Comparison of ENCODE assay signal across 8 cellular contexts in the genomic region with DNA sequence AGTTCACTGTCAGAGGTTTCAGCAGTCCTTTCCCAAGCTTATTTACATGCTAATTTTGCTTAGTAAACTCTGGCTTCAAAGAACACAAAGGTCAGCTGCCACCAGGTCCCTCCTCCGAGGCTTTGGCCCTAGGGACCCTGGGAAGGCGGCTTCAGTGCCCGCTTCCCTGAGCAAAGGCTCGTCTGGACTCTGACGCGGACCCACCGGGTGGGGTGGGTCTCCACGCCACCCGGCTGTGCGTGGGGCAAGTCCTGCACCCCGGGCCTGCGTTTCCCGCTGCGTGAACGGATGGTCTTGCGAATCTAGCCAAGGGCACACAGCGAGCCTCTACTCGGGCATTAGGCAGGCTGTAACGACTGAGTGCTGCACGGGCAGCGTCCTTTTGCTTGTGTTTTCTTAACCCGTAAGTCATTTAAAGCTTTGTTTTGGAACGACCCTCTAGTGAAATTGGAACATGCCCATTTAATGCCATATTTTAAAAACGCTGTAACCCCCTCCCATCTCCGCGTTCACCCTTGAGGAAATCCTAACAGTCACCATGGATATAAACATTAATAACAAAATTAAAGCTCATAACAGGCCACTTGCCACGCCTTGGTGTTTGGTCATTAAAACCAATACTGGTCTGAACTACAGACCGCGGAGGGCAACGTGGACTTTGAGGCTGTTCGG. TPM values are rescaled to one million over a fixed set of nuclear protein-coding genes. Genes with fewer than 3 reads are reported as not detected.
DNase-seq lines count a peak whose midpoint lies in the region; ATAC-seq and TF ChIP-seq lines count a peak whose summit lies in the region.

No MANE protein-coding gene starts in this region.

- peak overlapping the region; percentile 87 for H3K27ac ChIP-seq in left ventricle myocardium inferior (replicated peaks)

- H3K9me3 Mint-ChIP-seq in activated CD4-positive, alpha-beta memory T cell treated with anti-CD3 and anti-CD28 coated beads, Interleukin-2, amount 10 ng/mL, durations not matched to agents 7 days and 5 days = no peaks in the 10 kb centered on the region

- peaks cover 23% of the 10 kb centered on the region for H3K36me3 Mint-ChIP-seq in activated CD4-positive, alpha-beta memory T cell treated with anti-CD3 and anti-CD28 coated beads, Interleukin-2, amount 10 ng/mL, durations not matched to agents 7 days and 5 days (ENCODE audit: low read depth)

- H3K4me3 ChIP-seq in left ventricle myocardium inferior = peak overlapping the region; percentile 99

- intact Hi-C loops in left ventricle myocardium inferior (cut with micrococcal nuclease) = no loop called here
- intact Hi-C loops in sciatic nerve (cut with DNase I) = no loop called here

- H3K4me1 ChIP-seq in left ventricle myocardium inferior = peaks cover 64% of the 10 kb centered on the region

- peak overlapping the region; percentile 40 for H3K27ac Mint-ChIP-seq in activated CD4-positive, alpha-beta memory T cell treated with anti-CD3 and anti-CD28 coated beads, Interleukin-2, amount 10 ng/mL, durations not matched to agents 7 days and 5 days

- no peaks in the 10 kb centered on the region for H3K36me3 ChIP-seq in left ventricle myocardium inferior

- POLR2A ChIA-PET in activated CD4-positive, alpha-beta memory T cell treated with anti-CD3 and anti-CD28 coated beads, Interleukin-2, amount 10 ng/mL, durations not matched to agents 7 days and 5 days (lab: Charles Lee) = interaction anchor here (0.8 to 1.9 kb wide), 6 partner anchors 9 to 81 kb away, joined by 3 to 24 read pairs (median 4); no protein-coding TSS in a partner anchor

- peaks cover 17% of the 10 kb centered on the region for H3K27me3 Mint-ChIP-seq in activated CD4-positive, alpha-beta memory T cell treated with anti-CD3 and anti-CD28 coated beads, Interleukin-2, amount 10 ng/mL, durations not matched to agents 7 days and 5 days

- H3K9me3 ChIP-seq in left ventricle myocardium inferior (replicated peaks) = no peaks in the 10 kb centered on the region

- H3K27me3 ChIP-seq in left ventricle myocardium inferior (ENCODE audit: low read depth) = no peaks in the 10 kb centered on the region

- peak; percentile 25 for ATAC-seq in sciatic nerve
- ATAC-seq in HG03280 (IDR thresholded peaks at IDR 0.05; ENCODE audit: unreplicated experiment) = no peak

- TF ChIP-seq CTCF in left ventricle myocardium inferior (IDR thresholded peaks at IDR 0.05; ENCODE audit: borderline replicate concordance) = no peak

- H3K4me1 Mint-ChIP-seq in activated CD4-positive, alpha-beta memory T cell treated with anti-CD3 and anti-CD28 coated beads, Interleukin-2, amount 10 ng/mL, durations not matched to agents 7 days and 5 days = peaks cover 46% of the 10 kb centered on the region

- DNase-seq in NCI-H82 (lab: John Stamatoyannopoulos, UW) (peak; percentile 22), NCI-H82 treated with DMSO at 0.1 percent for 48 hours (lab: John Stamatoyannopoulos, UW; ENCODE audit: unreplicated experiment) (no peak), left ventricle myocardium inferior (no peak), sciatic nerve (ENCODE audit: low spot score) (peak; percentile 57), SHP77 treated with DMSO at 0.1 percent for 48 hours (lab: John Stamatoyannopoulos, UW) (no peak), NCI-H446 treated with DMSO at 0.1 percent for 48 hours (lab: John Stamatoyannopoulos, UW) (no peak)
- no peak for DNase-seq in activated CD4-positive, alpha-beta memory T cell treated with anti-CD3 and anti-CD28 coated beads, Interleukin-2, amount 10 ng/mL, durations not matched to agents 7 days and 5 days

- peak overlapping the region; percentile 76 for H3K4me3 Mint-ChIP-seq in activated CD4-positive, alpha-beta memory T cell treated with anti-CD3 and anti-CD28 coated beads, Interleukin-2, amount 10 ng/mL, durations not matched to agents 7 days and 5 days

- CTCF ChIA-PET in activated CD4-positive, alpha-beta memory T cell treated with anti-CD3 and anti-CD28 coated beads, Interleukin-2, amount 10 ng/mL, durations not matched to agents 7 days and 5 days (lab: Charles Lee) = interaction anchor here (1.1 to 1.6 kb wide), 4 partner anchors 9 to 95 kb away, joined by 4 to 10 read pairs (median 6); no protein-coding TSS in a partner anchor

RNA-seq across cellular contexts. Expression of a gene that starts 0.8 kb away (rescaled TPM):
- 10 to 100 TPM; 60.2 to 62.3 TPM for total RNA-seq in activated CD4-positive, alpha-beta memory T cell treated with anti-CD3 and anti-CD28 coated beads, Interleukin-2, amount 10 ng/mL, durations not matched to agents 7 days and 5 days
- total RNA-seq in left ventricle myocardium inferior = 161 TPM
- 37.9 TPM for total RNA-seq in sciatic nerve

Comparison
In these comparisons a context has a peak if more than half of its experiments do, and no peak if none do; other contexts are left out.
1. DNase-seq: peak in NCI-H82 (single experiment) and sciatic nerve (single experiment); none in NCI-H82 treated with DMSO at 0.1 percent for 48 hours (single experiment), activated CD4-positive, alpha-beta memory T cell treated with anti-CD3 and anti-CD28 coated beads, Interleukin-2, amount 10 ng/mL, durations not matched to agents 7 days and 5 days (single experiment), left ventricle myocardium inferior (single experiment), SHP77 treated with DMSO at 0.1 percent for 48 hours (single experiment) and NCI-H446 treated with DMSO at 0.1 percent for 48 hours (single experiment).